In genomic region chr4:129362685-129363274, GRCh38 we compare ENCODE assay signal across 8 cellular contexts.
DNase-seq lines count a peak whose midpoint lies in the region; ATAC-seq, FAIRE-seq and TF ChIP-seq lines count a peak whose summit lies in the region.

No MANE protein-coding gene starts in this region.

- ATAC-seq in GM18499 (IDR thresholded peaks at IDR 0.05; ENCODE audit: insufficient read depth, unreplicated experiment): peak; percentile 97
- ATAC-seq in HG02938 (IDR thresholded peaks at IDR 0.05; ENCODE audit: unreplicated experiment): peak; percentile 95
- peak; percentile 87 for ATAC-seq in left lung

- H3K9me3 ChIP-seq in left lung: no peaks in the 10 kb centered on the region

- no peaks in the 10 kb centered on the region for H3K36me3 ChIP-seq in left lung

- FAIRE-seq in colon (lab: Jason Lieb, UNC): peak; percentile 43

- no peaks in the 10 kb centered on the region for H3K4me1 ChIP-seq in left lung

- no peak overlapping the region for H3K27ac ChIP-seq in left lung

- intact Hi-C loops in left lung (cut with DNase I): loop anchor here in 1 of 2 donors (10.0 kb wide), 1 partner anchor 282 kb away; no protein-coding TSS in a partner anchor

- DNase-seq in AG09309 (ENCODE audit: low read depth): peak; percentile 25
- DNase-seq in NCI-H1694 (lab: John Stamatoyannopoulos, UW): peak; percentile 77
- peak; percentile 32 for DNase-seq in T-helper 9 cell
- no peak for DNase-seq in left lung
- DNase-seq in stimulated activated CD8-positive, alpha-beta memory T cell treated with anti-CD3 and anti-CD28 coated beads, Interleukin-7, amount 100 ng/mL, for 24 hours (ENCODE audit: low read depth): peak; percentile 5

- no peak overlapping the region for H3K4me3 ChIP-seq in AG09309 (ENCODE audit: control insufficient read depth, low read depth, low read length)
- no peak overlapping the region for H3K4me3 ChIP-seq in left lung

- H3K27me3 ChIP-seq in left lung: no peaks in the 10 kb centered on the region

- peak; percentile 76 for TF ChIP-seq CTCF in AG09309 (IDR thresholded peaks at IDR 0.05; ENCODE audit: control insufficient read depth, insufficient read depth, low read depth, low read length, missing control alignments)
- peak; percentile 76 for TF ChIP-seq CTCF in left lung (IDR thresholded peaks at IDR 0.05)

Comparison
In these comparisons a context has a peak if more than half of its experiments do, and no peak if none do; other contexts are left out.
1. DNase-seq: peak in AG09309 (single experiment), NCI-H1694 (single experiment), T-helper 9 cell (single experiment) and stimulated activated CD8-positive, alpha-beta memory T cell treated with anti-CD3 and anti-CD28 coated beads, Interleukin-7, amount 100 ng/mL, for 24 hours (single experiment); none in left lung (0 of 2).
2. Peak in every context shown above with its lines, with median percentiles within 50 percentile points of each other: ATAC-seq.